Comparison of ENCODE assay signal across 8 cellular contexts in genomic region chr1:211830330-211831142, GRCh38. TPM values are rescaled to one million over a fixed set of nuclear protein-coding genes. Genes with fewer than 3 reads are reported as not detected.
A peak's percentile ranks its signal among the peaks of the same experiment; 100 is the strongest.
DNase-seq lines count a peak whose midpoint lies in the region; ATAC-seq and TF ChIP-seq lines count a peak whose summit lies in the region.

TSS of gene LPGAT1 (minus strand) at chr1:211830763. CDS start at chr1:211829296, 1,467 bp downstream.

- H3K27ac ChIP-seq in CD4-positive, alpha-beta T cell (ENCODE audit: low read depth, low read length) = no peak within 1 kb of the TSS
- peak within 1 kb of the TSS; percentile 0 for H3K27ac ChIP-seq in OCI-LY1 (ENCODE audit: low read depth, low read length, poor library complexity, severe bottlenecking)

- H3K4me2 ChIP-seq in OCI-LY1 (ENCODE audit: low read length) = peak within 1 kb of the TSS; percentile 93

- no peaks in the 10 kb centered on the region for H3K9me3 Mint-ChIP-seq in CD4-positive, alpha-beta T cell

- peak within 1 kb of the TSS; percentile 95 for H3K4me3 Mint-ChIP-seq in CD4-positive, alpha-beta T cell

- H2AFZ ChIP-seq in OCI-LY1 (ENCODE audit: low read length) = peak within 1 kb of the TSS; percentile 48; the same call in 1 of the 2 replicates

- no peaks in the 10 kb centered on the region for H3K79me2 ChIP-seq in OCI-LY1 (ENCODE audit: insufficient read depth, low read length)

- H3K27me3 Mint-ChIP-seq in CD4-positive, alpha-beta T cell = no peaks in the 10 kb centered on the region

- peak; percentile 47 to 76 (median 61) for DNase-seq in CD4-positive, alpha-beta T cell
- DNase-seq in activated T-cell treated with anti-CD3 and anti-CD28 coated beads for 24 hours (ENCODE audit: low read depth) (peak; percentile 59), epithelial cell of esophagus (ENCODE audit: low read depth) (peak; percentile 78), mucosa of descending colon (peak; percentile 79 to 88 (median 88))
- DNase-seq in stimulated activated CD8-positive, alpha-beta memory T cell treated with anti-CD3 and anti-CD28 coated beads, Interleukin-4, amount 100 ng/mL, for 4 hours (ENCODE audit: low read depth in 2 of 2, low spot score in 1 of 2) = peak; percentile 27 to 43

- no peaks in the 10 kb centered on the region for H3F3A ChIP-seq in OCI-LY1 (ENCODE audit: insufficient read depth, low read length)

- CTCF ChIA-PET in CD4-positive, alpha-beta T cell (lab: Charles Lee) = interaction anchor here (0.7 to 1.0 kb wide), 3 partner anchors 12 to 132 kb away, joined by 3 read pairs; no protein-coding TSS in a partner anchor

- peak; percentile 62 for TF ChIP-seq CTCF in CD4-positive, alpha-beta T cell (IDR thresholded peaks at IDR 0.05)
- TF ChIP-seq CTCF in OCI-LY1 (IDR thresholded peaks at IDR 0.05; ENCODE audit: low read length) (peak; percentile 50), epithelial cell of esophagus (IDR thresholded peaks at IDR 0.05; ENCODE audit: insufficient read depth, low read depth, low read length, missing control alignments) (peak; percentile 30), mucosa of descending colon (IDR thresholded peaks at IDR 0.05) (peak; percentile 39)

- peak; percentile 82 for ATAC-seq in CD4-positive, alpha-beta T cell (ENCODE audit: poor library complexity)
- ATAC-seq in GM19328 (IDR thresholded peaks at IDR 0.05; ENCODE audit: unreplicated experiment) (peak; percentile 74), HG03520 (IDR thresholded peaks at IDR 0.05; ENCODE audit: unreplicated experiment) (peak; percentile 66), mucosa of descending colon (peak; percentile 98)

- H3K27me3 ChIP-seq in CD4-positive, alpha-beta T cell (ENCODE audit: control insufficient read depth, insufficient read depth, low read length) = no peaks in the 10 kb centered on the region
- no peaks in the 10 kb centered on the region for H3K27me3 ChIP-seq in OCI-LY1 (ENCODE audit: insufficient read depth, low read length)

- no peaks in the 10 kb centered on the region for H4K20me1 ChIP-seq in OCI-LY1 (ENCODE audit: insufficient read depth, low read length)

- no peaks in the 10 kb centered on the region for H3K9me2 ChIP-seq in OCI-LY1 (ENCODE audit: low read depth, low read length)

- peaks cover 68% of the 10 kb centered on the region for H3K4me1 Mint-ChIP-seq in CD4-positive, alpha-beta T cell (ENCODE audit: low read depth)

- H3K4me1 ChIP-seq in OCI-LY1 (ENCODE audit: insufficient read depth, low read length, severe bottlenecking) = peaks cover 31% of the 10 kb centered on the region
- peaks cover 6% of the 10 kb centered on the region for H3K4me1 ChIP-seq in mucosa of descending colon (ENCODE audit: low read depth)

- H3K4me3 ChIP-seq in OCI-LY1 (ENCODE audit: low read depth, low read length, poor library complexity, severe bottlenecking) (peak within 1 kb of the TSS; percentile 68), epithelial cell of esophagus (ENCODE audit: low read length) (peak within 1 kb of the TSS; percentile 59), mucosa of descending colon (peak within 1 kb of the TSS; percentile 56)

- peaks cover 4% of the 10 kb centered on the region for H3K36me3 Mint-ChIP-seq in CD4-positive, alpha-beta T cell (ENCODE audit: low read depth)

- no peaks in the 10 kb centered on the region for H3K9me3 ChIP-seq in CD4-positive, alpha-beta T cell (ENCODE audit: control insufficient read depth, low read length)
- H3K9me3 ChIP-seq in OCI-LY1 (ENCODE audit: low read length) (no peaks in the 10 kb centered on the region), mucosa of descending colon (no peaks in the 10 kb centered on the region)

- POLR2A ChIA-PET in CD4-positive, alpha-beta T cell (lab: Charles Lee) = no interaction called here

- H3K9ac ChIP-seq in OCI-LY1 (ENCODE audit: low read length) = peak within 1 kb of the TSS; percentile 69

- intact Hi-C loops in CD4-positive, alpha-beta T cell (cut with DNase I, micrococcal nuclease) = loop anchor here (1.0 to 5.0 kb wide), 3 partner anchors 132 to 253 kb away; partner anchors contain the start of genes NEK2 (in 1 of the 2) and SLC30A1 (in 1 of the 2)
- intact Hi-C loops in mucosa of descending colon (cut with DNase I, micrococcal nuclease) = no loop called here

- H3K36me3 ChIP-seq in OCI-LY1 (ENCODE audit: insufficient read depth, low read length) (no peaks in the 10 kb centered on the region), mucosa of descending colon (ENCODE audit: low read depth) (no peaks in the 10 kb centered on the region)

- H3K27ac Mint-ChIP-seq in CD4-positive, alpha-beta T cell = peak within 1 kb of the TSS; percentile 84

RNA-seq across cellular contexts. Expression of gene LPGAT1, which starts in this region (rescaled TPM):
- 10 to 100 TPM; 14.0 to 14.4 TPM for total RNA-seq in CD4-positive, alpha-beta T cell
- 10 to 100 TPM; 27.5 to 42.1 (median 34.2) TPM for total RNA-seq in mucosa of descending colon

Comparison
In these comparisons a context has a peak if more than half of its experiments do, and no peak if none do; other contexts are left out.
1. DNase-seq: peak in every context shown above with its lines; median percentile 88 in mucosa of descending colon; 78 in epithelial cell of esophagus; 61 in CD4-positive, alpha-beta T cell; 59 in activated T-cell treated with anti-CD3 and anti-CD28 coated beads for 24 hours; 35 in stimulated activated CD8-positive, alpha-beta memory T cell treated with anti-CD3 and anti-CD28 coated beads, Interleukin-4, amount 100 ng/mL, for 4 hours.
2. intact Hi-C loops: an anchor here in CD4-positive, alpha-beta T cell (1.0 to 5.0 kb wide); none called in mucosa of descending colon.